In the genomic region with DNA sequence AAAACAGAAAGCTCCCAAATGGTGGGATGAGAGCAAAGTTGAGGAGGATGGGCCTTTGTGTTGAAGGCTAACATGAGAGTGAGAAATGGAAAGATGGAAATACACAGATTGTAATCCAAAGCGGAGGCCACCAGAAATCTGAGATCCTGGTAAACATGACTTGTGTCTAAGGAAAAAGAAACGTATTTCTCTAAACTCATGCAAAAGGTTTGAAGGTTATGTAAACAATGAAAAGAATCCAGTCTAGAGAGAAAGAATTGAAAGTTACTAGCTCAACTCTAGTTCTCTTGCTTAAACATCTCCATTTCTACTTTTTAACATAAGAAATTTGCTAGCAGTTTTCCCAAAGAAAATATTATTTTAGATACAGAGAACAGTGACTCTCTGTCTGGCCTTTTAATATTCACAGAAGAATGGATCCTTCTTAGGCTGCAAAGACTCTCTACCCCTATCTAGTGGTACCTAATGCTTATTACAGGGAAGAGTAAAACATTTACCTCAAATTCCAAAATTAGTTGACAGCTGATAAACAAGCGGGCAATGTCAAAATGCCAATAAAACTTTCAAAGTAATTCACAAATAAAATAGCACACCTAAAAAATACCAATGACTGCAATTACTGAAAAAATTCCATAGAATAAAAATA, we compare ENCODE assay signal across 11 cellular contexts.
DNase-seq lines count a peak whose midpoint lies in the region; ATAC-seq and TF ChIP-seq lines count a peak whose summit lies in the region.
"Had no signal": no experiment of that assay in that cellular context is flagged by ENCODE, and none has a peak within 500 bp of the region (broad histone marks: within the 10 kb centered on the region; RNA-seq: fewer than 3 reads in every experiment).

No MANE protein-coding gene starts in this region.

- H3K4me1 ChIP-seq in body of pancreas (no peaks in the 10 kb centered on the region), neural progenitor cell (peaks cover 22% of the 10 kb centered on the region)
- H3K4me1 ChIP-seq: prostate gland had no signal

- H3K27ac Mint-ChIP-seq in neural progenitor cell: no peak overlapping the region
- no peak overlapping the region for H3K27ac Mint-ChIP-seq in CD4-positive, alpha-beta T cell
- H3K27ac Mint-ChIP-seq: dendritic cell treated with granulocyte-macrophage colony-stimulating factor and Interleukin-4, amounts not matched to agents 40 ng/mL and 50 ng/mL, for 4 days had no signal

- intact Hi-C loops in body of pancreas (cut with DNase I): no loop called here
- intact Hi-C loops in CD4-positive, alpha-beta T cell (cut with DNase I, micrococcal nuclease): no loop called here

- H3F3A ChIP-seq in neural progenitor cell (ENCODE audit: low read depth): peaks cover 15% of the 10 kb centered on the region

- peak; percentile 30 for DNase-seq in NAMALWA (ENCODE audit: low spot score)
- DNase-seq in body of pancreas: no peak
- DNase-seq in neural progenitor cell (ENCODE audit: low spot score): peak; percentile 20
- DNase-seq in NCI-H345 treated with DMSO at 0.1 percent for 48 hours (lab: John Stamatoyannopoulos, UW; ENCODE audit: unreplicated experiment): no peak
- DNase-seq in NCI-H524 (lab: John Stamatoyannopoulos, UW): no peak
- no peak for DNase-seq in CD4-positive, alpha-beta T cell
- DNase-seq in NCI-H1105 (lab: John Stamatoyannopoulos, UW): no peak
- DNase-seq: NCI-H187 had no signal

- CTCF ChIA-PET in CD4-positive, alpha-beta T cell (lab: Charles Lee): no interaction called here

- H3K36me3 Mint-ChIP-seq in neural progenitor cell: peaks cover 18% of the 10 kb centered on the region
- H3K36me3 Mint-ChIP-seq in CD4-positive, alpha-beta T cell (ENCODE audit: low read depth): no peaks in the 10 kb centered on the region

- no peaks in the 10 kb centered on the region for H3K36me3 ChIP-seq in body of pancreas (replicated peaks in 1 of 2; ENCODE audit: insufficient read depth in 1 of 2, low read depth in 2 of 2)
- H3K36me3 ChIP-seq in neural progenitor cell: no peaks in the 10 kb centered on the region
- H3K36me3 ChIP-seq: prostate gland had no signal

- no peaks in the 10 kb centered on the region for H4K20me1 ChIP-seq in neural progenitor cell (ENCODE audit: low read depth)

- no peak overlapping the region for H3K4me2 ChIP-seq in neural progenitor cell

- peaks cover 13% of the 10 kb centered on the region for H3K4me1 Mint-ChIP-seq in neural progenitor cell
- no peaks in the 10 kb centered on the region for H3K4me1 Mint-ChIP-seq in CD4-positive, alpha-beta T cell (ENCODE audit: low read depth)

- H3K27me3 ChIP-seq in body of pancreas (no peaks in the 10 kb centered on the region), neural progenitor cell (no peaks in the 10 kb centered on the region)
- H3K27me3 ChIP-seq in CD4-positive, alpha-beta T cell (ENCODE audit: control insufficient read depth, insufficient read depth, low read length): no peaks in the 10 kb centered on the region

- H3K9me3 ChIP-seq in body of pancreas (no peaks in the 10 kb centered on the region), neural progenitor cell (ENCODE audit: low read depth) (no peaks in the 10 kb centered on the region)
- H3K9me3 ChIP-seq in CD4-positive, alpha-beta T cell (ENCODE audit: control insufficient read depth, low read length): no peaks in the 10 kb centered on the region
- H3K9me3 ChIP-seq: prostate gland had no signal

- H3K4me3 ChIP-seq in body of pancreas (no peak overlapping the region), neural progenitor cell (no peak overlapping the region)
- H3K4me3 ChIP-seq: prostate gland had no signal

- H3K27ac ChIP-seq in body of pancreas: no peak overlapping the region
- no peak overlapping the region for H3K27ac ChIP-seq in neural progenitor cell
- no peak overlapping the region for H3K27ac ChIP-seq in CD4-positive, alpha-beta T cell (ENCODE audit: low read depth, low read length)
- H3K27ac ChIP-seq: prostate gland had no signal

- no peak overlapping the region for H3K9ac ChIP-seq in neural progenitor cell

- H3K4me3 Mint-ChIP-seq in neural progenitor cell: no peak overlapping the region
- no peak overlapping the region for H3K4me3 Mint-ChIP-seq in CD4-positive, alpha-beta T cell
- H3K4me3 Mint-ChIP-seq: dendritic cell treated with granulocyte-macrophage colony-stimulating factor and Interleukin-4, amounts not matched to agents 40 ng/mL and 50 ng/mL, for 4 days had no signal

- no peaks in the 10 kb centered on the region for H3K27me3 Mint-ChIP-seq in neural progenitor cell (ENCODE audit: insufficient read depth, low read depth)
- H3K27me3 Mint-ChIP-seq in CD4-positive, alpha-beta T cell: no peaks in the 10 kb centered on the region
- H3K27me3 Mint-ChIP-seq: dendritic cell treated with granulocyte-macrophage colony-stimulating factor and Interleukin-4, amounts not matched to agents 40 ng/mL and 50 ng/mL, for 4 days had no signal

- TF ChIP-seq POLR2A in body of pancreas (IDR thresholded peaks at IDR 0.05): no peak

- POLR2A ChIA-PET in CD4-positive, alpha-beta T cell (lab: Charles Lee): no interaction called here

- 24 to 31% methylated on average over 3 of the region's 3 CpGs for WGBS in body of pancreas, 2 donors

- peaks cover 25% of the 10 kb centered on the region for H3K9me3 Mint-ChIP-seq in neural progenitor cell
- H3K9me3 Mint-ChIP-seq in CD4-positive, alpha-beta T cell: no peaks in the 10 kb centered on the region
- H3K9me3 Mint-ChIP-seq: dendritic cell treated with granulocyte-macrophage colony-stimulating factor and Interleukin-4, amounts not matched to agents 40 ng/mL and 50 ng/mL, for 4 days had no signal

- H3K79me2 ChIP-seq in neural progenitor cell (ENCODE audit: low read depth): no peaks in the 10 kb centered on the region

- TF ChIP-seq CTCF in GM12873 (IDR thresholded peaks at IDR 0.05; ENCODE audit: insufficient read depth, low read depth, low read length, missing control alignments): peak; percentile 35
- peak in 6 of 7 experiments; percentile 13 to 43 (median 38) for TF ChIP-seq CTCF in body of pancreas (IDR thresholded peaks at IDR 0.05)
- peak; percentile 71 for TF ChIP-seq CTCF in neural progenitor cell (IDR thresholded peaks at IDR 0.05)
- no peak for TF ChIP-seq CTCF in CD4-positive, alpha-beta T cell (IDR thresholded peaks at IDR 0.05)

- H2AFZ ChIP-seq in neural progenitor cell (replicated peaks): peak overlapping the region; percentile 6

- no peak for ATAC-seq in body of pancreas
- no peak for ATAC-seq in CD4-positive, alpha-beta T cell (ENCODE audit: poor library complexity)

Comparison
In these comparisons a context has a peak if more than half of its experiments do, and no peak if none do; other contexts are left out.
1. DNase-seq: peak in NAMALWA (single experiment) and neural progenitor cell (single experiment); none in body of pancreas (0 of 4), NCI-H345 treated with DMSO at 0.1 percent for 48 hours (single experiment), NCI-H524 (0 of 2), CD4-positive, alpha-beta T cell (0 of 10) and NCI-H1105 (single experiment).